ENCODE assay signal across 1 cellular context in the genomic region with DNA sequence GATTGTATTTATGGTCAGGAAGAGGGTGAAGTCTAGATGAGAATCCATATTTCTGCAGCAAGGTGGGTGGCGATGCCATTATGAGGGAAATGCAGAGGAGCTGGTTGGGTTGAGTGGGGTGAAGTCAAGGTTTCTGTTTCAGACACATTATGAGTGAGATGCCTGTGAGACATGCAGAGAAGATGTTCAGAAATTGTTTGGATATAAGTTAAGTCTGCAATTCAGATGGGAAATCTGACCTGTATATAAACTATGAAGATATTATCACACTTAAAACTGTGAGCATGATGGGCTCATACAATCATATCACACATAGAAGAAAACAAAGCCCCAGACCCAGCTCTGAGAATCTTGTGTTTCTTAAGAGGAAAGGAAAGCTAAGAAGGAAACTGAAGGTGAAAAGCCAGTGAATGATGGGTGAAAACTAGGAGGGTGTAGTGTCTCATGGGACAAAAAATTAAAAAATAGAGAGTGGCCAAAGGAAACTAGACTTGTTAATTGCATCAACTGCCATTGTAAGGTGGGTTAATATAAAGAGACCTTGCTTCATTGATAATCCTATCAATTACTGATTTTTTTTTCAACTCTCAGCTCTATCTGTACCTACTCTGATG.
TF ChIP-seq lines count a peak whose summit lies in the region.

No MANE protein-coding gene starts in this region.

TF ChIP-seq in GM12878, 131 proteins besides CTCF, POLR2A, EP300 and RAD21:
- no peak for TF ChIP-seq GATAD2B (conservative IDR thresholded peaks at IDR 0.05; ENCODE audit: low read depth)
- TF ChIP-seq NKRF (conservative IDR thresholded peaks at IDR 0.05): no peak
- TF ChIP-seq RUNX3 (IDR thresholded peaks at IDR 0.05; ENCODE audit: low read length): no peak
- no peak for TF ChIP-seq USF2 (IDR thresholded peaks at IDR 0.05; ENCODE audit: borderline replicate concordance, low read depth, low read length)
- TF ChIP-seq BACH1 (IDR thresholded peaks at IDR 0.05; ENCODE audit: borderline replicate concordance): no peak
- TF ChIP-seq HDGF (IDR thresholded peaks at IDR 0.05): no peak
- no peak for TF ChIP-seq PKNOX1 (IDR thresholded peaks at IDR 0.05)
- no peak for TF ChIP-seq ELK1 (IDR thresholded peaks at IDR 0.05; ENCODE audit: low read depth, low read length)
- TF ChIP-seq ZSCAN29 (IDR thresholded peaks at IDR 0.05): no peak
- TF ChIP-seq KLF5 (IDR thresholded peaks at IDR 0.05; ENCODE audit: partially characterized antibody): no peak
- TF ChIP-seq RB1 (IDR thresholded peaks at IDR 0.05; ENCODE audit: borderline replicate concordance): no peak
- TF ChIP-seq ZBTB11 (CRISPR knock-in tag; IDR thresholded peaks at IDR 0.05): no peak
- no peak for TF ChIP-seq ETV6 (conservative IDR thresholded peaks at IDR 0.05 in 1 of 2, IDR thresholded peaks at IDR 0.05 in 1 of 2; ENCODE audit: borderline replicate concordance in 1 of 2, low read depth in 1 of 2)
- TF ChIP-seq KDM1A (IDR thresholded peaks at IDR 0.05; ENCODE audit: borderline replicate concordance): no peak
- no peak for TF ChIP-seq CREM (IDR thresholded peaks at IDR 0.05; ENCODE audit: low read depth)
- no peak for TF ChIP-seq ZNF384 (IDR thresholded peaks at IDR 0.05; ENCODE audit: borderline replicate concordance, low read depth, low read length)
- TF ChIP-seq RELA (IDR thresholded peaks at IDR 0.05; ENCODE audit: borderline replicate concordance, partially characterized antibody): no peak
- TF ChIP-seq YY1 (IDR thresholded peaks at IDR 0.05; ENCODE audit: low read depth, low read length): no peak
- TF ChIP-seq SMAD1 (IDR thresholded peaks at IDR 0.05; ENCODE audit: low read depth, partially characterized antibody): no peak
- no peak for TF ChIP-seq ZBTB4 (CRISPR knock-in tag; IDR thresholded peaks at IDR 0.05)
